11 cellular contexts compared by ENCODE assay signal in the genomic region with DNA sequence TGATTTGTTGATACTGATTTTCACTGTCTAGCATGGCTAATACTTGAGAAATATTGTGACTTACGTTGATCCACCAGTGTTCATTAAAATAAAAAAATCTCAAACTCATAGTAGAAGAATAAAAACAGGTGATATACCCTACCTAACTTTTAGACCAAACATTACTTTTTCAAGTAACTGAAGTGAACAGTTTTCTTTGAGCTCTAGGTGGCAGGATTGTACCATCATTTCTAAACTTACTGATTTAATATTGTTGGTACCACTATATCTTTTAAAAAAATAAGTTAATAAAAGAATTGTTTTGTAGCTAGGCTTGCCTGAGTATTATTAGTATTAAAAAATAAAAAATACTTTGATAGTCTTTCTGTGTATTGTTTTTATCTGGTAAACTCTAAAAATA. TPM values are rescaled to one million over a fixed set of nuclear protein-coding genes. Genes with fewer than 3 reads are reported as not detected.
DNase-seq lines count a peak whose midpoint lies in the region; ATAC-seq, FAIRE-seq and TF ChIP-seq lines count a peak whose summit lies in the region.
"Had no signal": no experiment of that assay in that cellular context is flagged by ENCODE, and none has a peak within 500 bp of the region (broad histone marks: within the 10 kb centered on the region; RNA-seq: fewer than 3 reads in every experiment).

No MANE protein-coding gene starts in this region.

- intact Hi-C loops in CD14-positive monocyte (cut with micrococcal nuclease): no loop called here

- H3K36me3 Mint-ChIP-seq in CD14-positive monocyte (peaks cover 71 to 73% of the 10 kb centered on the region in 2 donors), astrocyte (ENCODE audit: low read depth, unreplicated experiment) (peaks cover 9% of the 10 kb centered on the region)

- H3K4me3 Mint-ChIP-seq in CD14-positive monocyte (no peak overlapping the region), astrocyte (ENCODE audit: unreplicated experiment) (no peak overlapping the region)

- H3K36me3 ChIP-seq in astrocyte (ENCODE audit: insufficient read depth, low read length) (peaks cover 44% of the 10 kb centered on the region), liver (ENCODE audit: control insufficient read depth in 4 of 4, insufficient read depth in 3 of 4, low read depth in 1 of 4, low read length in 3 of 4) (peaks cover 7 to 33% (median 25%) of the 10 kb centered on the region in 4 donors)

- H3K27ac Mint-ChIP-seq in CD14-positive monocyte: no peak overlapping the region
- no peak overlapping the region for H3K27ac Mint-ChIP-seq in astrocyte (ENCODE audit: unreplicated experiment)

- H4K20me1 ChIP-seq in astrocyte (ENCODE audit: insufficient read depth, low read length): peaks cover 30% of the 10 kb centered on the region

- DNase-seq in CD14-positive monocyte (ENCODE audit: low spot score) (no peak), HT-29 (ENCODE audit: low spot score) (peak; percentile 18), astrocyte (ENCODE audit: low read depth) (no peak), hepatic stellate cell (ENCODE audit: low spot score) (no peak), cerebellum (ENCODE audit: low spot score) (no peak)
- no peak for DNase-seq in activated CD4-positive, alpha-beta T cell treated with anti-CD3 and anti-CD28 coated beads, Interleukin-2, amount 50 U/mL, for 1 hour
- DNase-seq: stimulated activated naive CD8-positive, alpha-beta T cell treated with anti-CD3 and anti-CD28 coated beads, Interleukin-15, Interleukin-2, amounts not matched to agents 100 U/mL and 50 U/mL, for 24 hours had no signal

- no peak overlapping the region for H3K4me2 ChIP-seq in astrocyte (ENCODE audit: low read length)

- 77% methylated on average over 1 of the region's 1 CpG for WGBS in liver

- no peak for FAIRE-seq in astrocyte (lab: Jason Lieb, UNC)
- FAIRE-seq: GM12891 had no signal

- peak; percentile 7 for TF ChIP-seq CTCF in CD14-positive monocyte (IDR thresholded peaks at IDR 0.05)
- TF ChIP-seq CTCF in astrocyte (IDR thresholded peaks at IDR 0.05; ENCODE audit: insufficient read depth, low read depth, low read length): peak; percentile 26
- TF ChIP-seq CTCF in liver (IDR thresholded peaks at IDR 0.05; ENCODE audit: low read depth, low read length, missing input control): peak; percentile 9

- no peaks in the 10 kb centered on the region for H3K27me3 Mint-ChIP-seq in CD14-positive monocyte (ENCODE audit: low read depth in 3 of 3)
- H3K27me3 Mint-ChIP-seq in astrocyte (ENCODE audit: low read depth, unreplicated experiment): no peaks in the 10 kb centered on the region

- peak; percentile 59 to 66 for TF ChIP-seq RAD21 in liver (IDR thresholded peaks at IDR 0.05)

- H3K9ac ChIP-seq in astrocyte (ENCODE audit: low read length) (no peak overlapping the region), liver (ENCODE audit: low read depth in 1 of 2, low read length in 2 of 2) (no peak overlapping the region)

- H3K4me1 ChIP-seq in astrocyte (ENCODE audit: insufficient read depth, low read length): no peaks in the 10 kb centered on the region
- no peaks in the 10 kb centered on the region for H3K4me1 ChIP-seq in liver (ENCODE audit: control insufficient read depth in 4 of 4, insufficient read depth in 4 of 4, low read length in 3 of 4)

- peaks cover 31% of the 10 kb centered on the region for H3K79me2 ChIP-seq in astrocyte (ENCODE audit: insufficient read depth, low read length)

- H3K4me1 Mint-ChIP-seq in CD14-positive monocyte: no peaks in the 10 kb centered on the region
- no peaks in the 10 kb centered on the region for H3K4me1 Mint-ChIP-seq in astrocyte (ENCODE audit: low read depth, unreplicated experiment)

- ATAC-seq in HG02588 (IDR thresholded peaks at IDR 0.05; ENCODE audit: unreplicated experiment): no peak
- ATAC-seq: stimulated activated naive CD8-positive, alpha-beta T cell treated with anti-CD3 and anti-CD28 coated beads, Interleukin-15, Interleukin-2, amounts not matched to agents 100 U/mL and 50 U/mL, for 24 hours had no signal

- H3K4me3 ChIP-seq in astrocyte (ENCODE audit: insufficient read depth, low read depth, low read length) (no peak overlapping the region), liver (ENCODE audit: low read depth in 1 of 3, low read length in 3 of 3) (no peak overlapping the region)

- H3K27me3 ChIP-seq in astrocyte (ENCODE audit: insufficient read depth, low read length): no peaks in the 10 kb centered on the region
- H3K27me3 ChIP-seq in liver (ENCODE audit: control insufficient read depth in 4 of 4, insufficient read depth in 4 of 4, low read length in 3 of 4): no peaks in the 10 kb centered on the region

- H3K9me3 ChIP-seq in astrocyte (ENCODE audit: insufficient read depth, low read depth, low read length) (no peaks in the 10 kb centered on the region), liver (ENCODE audit: control insufficient read depth in 4 of 4, low read length in 3 of 4) (no peaks in the 10 kb centered on the region)

- H3K9me3 Mint-ChIP-seq in CD14-positive monocyte (no peaks in the 10 kb centered on the region), astrocyte (ENCODE audit: unreplicated experiment) (no peaks in the 10 kb centered on the region)

- H2AFZ ChIP-seq in astrocyte (ENCODE audit: low read depth, low read length): no peak overlapping the region

- H3K27ac ChIP-seq in astrocyte (ENCODE audit: low read depth, low read length): no peak overlapping the region
- H3K27ac ChIP-seq in liver (ENCODE audit: low read depth in 1 of 2, low read length in 2 of 2): no peak overlapping the region

TF ChIP-seq in liver, 16 proteins besides CTCF, POLR2A, EP300 and RAD21:
- TF ChIP-seq NR2F2 (IDR thresholded peaks at IDR 0.05) (no peak), TAF1 (conservative IDR thresholded peaks at IDR 0.05) (no peak), SP1 (IDR thresholded peaks at IDR 0.05) (no peak), YY1 (IDR thresholded peaks at IDR 0.05) (no peak), EGR1 (IDR thresholded peaks at IDR 0.05; ENCODE audit: low read depth in 2 of 2) (no peak), FOXA1 (IDR thresholded peaks at IDR 0.05) (no peak), HNF4A (conservative IDR thresholded peaks at IDR 0.05) (no peak)
- TF ChIP-seq, protein P1, sequence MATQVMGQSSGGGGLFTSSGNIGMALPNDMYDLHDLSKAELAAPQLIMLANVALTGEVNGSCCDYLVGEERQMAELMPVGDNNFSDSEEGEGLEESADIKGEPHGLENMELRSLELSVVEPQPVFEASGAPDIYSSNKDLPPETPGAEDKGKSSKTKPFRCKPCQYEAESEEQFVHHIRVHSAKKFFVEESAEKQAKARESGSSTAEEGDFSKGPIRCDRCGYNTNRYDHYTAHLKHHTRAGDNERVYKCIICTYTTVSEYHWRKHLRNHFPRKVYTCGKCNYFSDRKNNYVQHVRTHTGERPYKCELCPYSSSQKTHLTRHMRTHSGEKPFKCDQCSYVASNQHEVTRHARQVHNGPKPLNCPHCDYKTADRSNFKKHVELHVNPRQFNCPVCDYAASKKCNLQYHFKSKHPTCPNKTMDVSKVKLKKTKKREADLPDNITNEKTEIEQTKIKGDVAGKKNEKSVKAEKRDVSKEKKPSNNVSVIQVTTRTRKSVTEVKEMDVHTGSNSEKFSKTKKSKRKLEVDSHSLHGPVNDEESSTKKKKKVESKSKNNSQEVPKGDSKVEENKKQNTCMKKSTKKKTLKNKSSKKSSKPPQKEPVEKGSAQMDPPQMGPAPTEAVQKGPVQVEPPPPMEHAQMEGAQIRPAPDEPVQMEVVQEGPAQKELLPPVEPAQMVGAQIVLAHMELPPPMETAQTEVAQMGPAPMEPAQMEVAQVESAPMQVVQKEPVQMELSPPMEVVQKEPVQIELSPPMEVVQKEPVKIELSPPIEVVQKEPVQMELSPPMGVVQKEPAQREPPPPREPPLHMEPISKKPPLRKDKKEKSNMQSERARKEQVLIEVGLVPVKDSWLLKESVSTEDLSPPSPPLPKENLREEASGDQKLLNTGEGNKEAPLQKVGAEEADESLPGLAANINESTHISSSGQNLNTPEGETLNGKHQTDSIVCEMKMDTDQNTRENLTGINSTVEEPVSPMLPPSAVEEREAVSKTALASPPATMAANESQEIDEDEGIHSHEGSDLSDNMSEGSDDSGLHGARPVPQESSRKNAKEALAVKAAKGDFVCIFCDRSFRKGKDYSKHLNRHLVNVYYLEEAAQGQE (IDR thresholded peaks at IDR 0.05): no peak
- TF ChIP-seq, protein P2, sequence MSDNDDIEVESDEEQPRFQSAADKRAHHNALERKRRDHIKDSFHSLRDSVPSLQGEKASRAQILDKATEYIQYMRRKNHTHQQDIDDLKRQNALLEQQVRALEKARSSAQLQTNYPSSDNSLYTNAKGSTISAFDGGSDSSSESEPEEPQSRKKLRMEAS (IDR thresholded peaks at IDR 0.05): no peak

RNA-seq across cellular contexts. Expression of a gene that starts 21.5 kb away (rescaled TPM):
- polyA plus RNA-seq in CD14-positive monocyte (10 to 100 TPM; 57.2 to 60.3 TPM), liver (10 to 100 TPM in 1 of 2 donors, 1 to 10 TPM in 1; 5.8 to 12.9 TPM)
- 9.7 TPM in 2 replicates for total RNA-seq in HT-29 (2014; rRNA removed; shearing (Covaris generic))
- total RNA-seq in astrocyte (72.9 and 77.7 TPM in 2 replicates), liver (10 to 100 TPM; 12.4 to 20.6 TPM), cerebellum (46.0 TPM)

RNA-seq across cellular contexts. Expression of a gene that starts 38.1 kb away (rescaled TPM):
- polyA plus RNA-seq in CD14-positive monocyte: 10 to 100 TPM; 15.2 to 16.1 TPM
- total RNA-seq in HT-29 (2014; rRNA removed; shearing (Covaris generic)): 9.2 and 16.6 TPM in 2 replicates
- total RNA-seq in astrocyte: 37.0 and 37.1 TPM in 2 replicates
- 1 to 10 TPM; 3.1 to 5.6 TPM for total RNA-seq in liver
- polyA plus RNA-seq in liver: 10 to 100 TPM in 1 of 2 donors, 1 to 10 TPM in 1; 9.9 to 25.8 TPM
- 6.8 TPM for total RNA-seq in cerebellum

RNA-seq across cellular contexts. Expression of a gene that starts 43.1 kb away (rescaled TPM):
- polyA plus RNA-seq in CD14-positive monocyte (under 1 TPM in 1 of 2 donors, not detected in 1; 0.26 TPM), liver (under 1 TPM; 0.10 to 0.46 TPM)
- total RNA-seq in HT-29 (2014; rRNA removed; shearing (Covaris generic)): not detected in 2 replicates
- total RNA-seq in astrocyte (0.39 and 0.60 TPM in 2 replicates), liver (1 to 10 TPM in 1 of 2 donors, under 1 TPM in 1; 0.25 to 1.9 TPM), cerebellum (52.2 TPM)
- total RNA-seq: pulmonary artery endothelial cell had no signal

Comparison
In these comparisons a context has a peak if more than half of its experiments do, and no peak if none do; other contexts are left out.
1. RNA of a gene that starts 43.1 kb away (total RNA-seq): 52.2 TPM in cerebellum (single experiment); 0.25 to 1.9 TPM in liver, 0.39 to 0.60 TPM in astrocyte and not detected in HT-29; every median in the first group is over 10 times any median in the second.
2. Peak in every context shown above with its lines, with median percentiles within 50 percentile points of each other: CTCF ChIP-seq.